10 cellular contexts compared by ENCODE assay signal in the genomic region with DNA sequence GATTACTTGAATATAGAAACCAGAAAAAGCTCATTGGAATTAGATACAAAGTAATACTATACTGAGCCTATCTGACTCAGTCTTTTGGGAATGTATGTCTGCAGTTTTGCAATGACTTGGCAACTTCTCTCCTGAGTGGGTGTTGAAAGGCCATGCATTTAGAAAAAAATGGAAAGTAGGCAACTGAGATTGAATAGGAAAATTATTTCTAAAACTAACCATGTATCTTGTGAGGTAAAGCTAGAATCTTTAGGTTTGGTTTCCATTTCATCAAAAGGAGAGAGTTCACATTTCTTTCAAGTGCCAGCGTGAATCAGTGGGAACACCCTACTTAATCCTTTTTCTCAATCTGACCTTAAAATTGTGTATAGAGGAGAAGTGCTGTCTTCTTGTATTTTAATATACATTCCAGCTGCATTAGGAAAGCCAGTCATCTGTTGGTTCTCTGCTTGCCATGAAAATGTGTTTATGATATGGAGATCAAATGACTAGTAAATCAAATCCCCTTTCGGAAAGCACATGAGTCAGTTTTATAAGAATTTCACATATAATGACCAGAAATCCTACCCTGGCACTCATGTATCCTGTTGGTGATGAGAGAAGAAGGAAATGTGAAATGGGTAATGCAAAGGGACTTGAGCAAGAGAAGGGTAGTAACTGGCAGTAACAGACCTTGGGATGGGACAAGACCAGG. TPM values are rescaled to one million over a fixed set of nuclear protein-coding genes. Genes with fewer than 3 reads are reported as not detected.
A peak's percentile ranks its signal among the peaks of the same experiment; 100 is the strongest.
DNase-seq lines count a peak whose midpoint lies in the region; FAIRE-seq and TF ChIP-seq lines count a peak whose summit lies in the region.
"Had no signal": no experiment of that assay in that cellular context is flagged by ENCODE, and none has a peak within 500 bp of the region (broad histone marks: within the 10 kb centered on the region; RNA-seq: fewer than 3 reads in every experiment).

No MANE protein-coding gene starts in this region.

- H3K4me3 ChIP-seq in HFF-Myc (replicated peaks; ENCODE audit: low read depth, low read length) (0 out of 2 replicates have a peak overlapping the region, but pooled peaks have one; percentile 3), brain microvascular endothelial cell (ENCODE audit: low read depth, low read length) (no peak overlapping the region)

- in situ Hi-C loops in brain microvascular endothelial cell (cut with HindIII; ENCODE audit: low pct_ligation_motif_present, low sequenced_read_pairs): no loop called here

- DNase-seq in HFF-Myc (ENCODE audit: extremely low read depth, low read depth) (peak; percentile 74), brain microvascular endothelial cell (peak; percentile 90), lung microvascular endothelial cell (ENCODE audit: low read depth in 2 of 2) (peak; percentile 77 to 78), NK-92 (lab: John Stamatoyannopoulos, UW; ENCODE audit: unreplicated experiment) (no peak), NAMALWA (ENCODE audit: low spot score) (no peak), NCI-H748 (lab: John Stamatoyannopoulos, UW; ENCODE audit: unreplicated experiment) (no peak), NCI-H1436 (lab: John Stamatoyannopoulos, UW) (no peak)
- DNase-seq: activated CD4-positive, alpha-beta T cell treated with anti-CD3 and anti-CD28 coated beads, Interleukin-2, amount 50 U/mL, for 48 hours; NCI-H1092 had no signal

- no peaks in the 10 kb centered on the region for H3K27me3 ChIP-seq in brain microvascular endothelial cell (replicated peaks)

- no peak for TF ChIP-seq CTCF in HFF-Myc (IDR thresholded peaks at IDR 0.05; ENCODE audit: low read depth, low read length, missing control alignments)
- TF ChIP-seq CTCF in brain microvascular endothelial cell (IDR thresholded peaks at IDR 0.05; ENCODE audit: low read depth, low read length, missing control alignments): no peak

- H3K27ac ChIP-seq in brain microvascular endothelial cell: peak overlapping the region; percentile 96

- H3K36me3 ChIP-seq in brain microvascular endothelial cell (replicated peaks): peaks cover 42% of the 10 kb centered on the region

- FAIRE-seq in A204.1 (lab: Jason Lieb, UNC): peak; percentile 73

RNA-seq across cellular contexts. Expression of a gene that starts 30.4 kb away (rescaled TPM):
- total RNA-seq in lung microvascular endothelial cell: 8.5 and 12.3 TPM in 2 replicates

RNA-seq across cellular contexts. Expression of a gene that starts 55.9 kb away (rescaled TPM):
- 62.5 and 99.8 TPM in 2 replicates for total RNA-seq in lung microvascular endothelial cell

RNA-seq across cellular contexts. Expression of a gene that starts 56.2 kb away (rescaled TPM):
- 32.0 and 44.4 TPM in 2 replicates for total RNA-seq in lung microvascular endothelial cell

Comparison
In these comparisons a context has a peak if more than half of its experiments do, and no peak if none do; other contexts are left out.
1. DNase-seq: peak in HFF-Myc (single experiment), brain microvascular endothelial cell (single experiment) and lung microvascular endothelial cell (2 of 2); none in NK-92 (single experiment), NAMALWA (single experiment), NCI-H748 (single experiment) and NCI-H1436 (single experiment).